In genomic region chr10:79442171-79443040, GRCh38 we compare ENCODE assay signal across 11 cellular contexts. TPM values are rescaled to one million over a fixed set of nuclear protein-coding genes. Genes with fewer than 3 reads are reported as not detected.
DNase-seq lines count a peak whose midpoint lies in the region; FAIRE-seq and TF ChIP-seq lines count a peak whose summit lies in the region.
"Had no signal": no experiment of that assay in that cellular context is flagged by ENCODE, and none has a peak within 500 bp of the region (broad histone marks: within the 10 kb centered on the region; RNA-seq: fewer than 3 reads in every experiment).

No MANE protein-coding gene starts in this region.

- no peak for TF ChIP-seq POLR2A in H1 (IDR thresholded peaks at IDR 0.05; ENCODE audit: control extremely low read depth in 1 of 2, low read depth in 2 of 2, low read length in 2 of 2)
- no peak for TF ChIP-seq POLR2A in suprapubic skin (IDR thresholded peaks at IDR 0.05)

- H3K4me3 ChIP-seq in Loucy (ENCODE audit: low read length, poor library complexity, severe bottlenecking) (no peak overlapping the region), H1 (ENCODE audit: extremely low read depth in 1 of 4, insufficient read depth in 2 of 4, low read depth in 3 of 4, low read length in 4 of 4) (no peak overlapping the region), muscle layer of duodenum (ENCODE audit: low read depth in 1 of 2, low read length in 2 of 2) (peak overlapping the region; percentile 77 to 79), suprapubic skin (peak overlapping the region; percentile 93)

- H3K9ac ChIP-seq in Loucy (ENCODE audit: low read depth, low read length, poor library complexity, severe bottlenecking) (no peak overlapping the region), H1 (replicated peaks in 1 of 4; ENCODE audit: extremely low read depth in 1 of 4, low read depth in 3 of 4, low read length in 3 of 4) (no peak overlapping the region)

- H3K9me3 ChIP-seq in Loucy (ENCODE audit: insufficient read depth, low read depth, low read length) = no peaks in the 10 kb centered on the region
- H3K9me3 ChIP-seq in H1 (ENCODE audit: insufficient read depth in 2 of 2, low read depth in 1 of 2, low read length in 1 of 2) = no peaks in the 10 kb centered on the region
- H3K9me3 ChIP-seq in muscle layer of duodenum (ENCODE audit: control insufficient read depth in 1 of 2, low read length in 2 of 2) = no peaks in the 10 kb centered on the region
- H3K9me3 ChIP-seq in suprapubic skin = no peaks in the 10 kb centered on the region

- H4K8ac ChIP-seq in H1 (ENCODE audit: extremely low read depth, insufficient read depth, low read length) = peak overlapping the region; percentile 8; the same call in 1 of the 2 replicates

- H2BK15ac ChIP-seq in H1 (ENCODE audit: low read length) = no peak overlapping the region

- no peaks in the 10 kb centered on the region for H3K9me2 ChIP-seq in Loucy (replicated peaks; ENCODE audit: low read depth, low read length)

- CTCF ChIA-PET in H1 (lab: Charles Lee; ENCODE audit: partially characterized antibody) = interaction anchor here (1.0 to 2.3 kb wide), 5 partner anchors 36 to 68 kb away, joined by 4 to 15 read pairs (median 4); no protein-coding TSS in a partner anchor

- H4K5ac ChIP-seq in H1 (ENCODE audit: insufficient read length, low read depth, low read length) = no peak overlapping the region

- H3K23me2 ChIP-seq in H1 (ENCODE audit: low read depth, low read length) = peaks cover 20% of the 10 kb centered on the region

- H4K20me1 ChIP-seq in Loucy (ENCODE audit: insufficient read depth, low read length, poor library complexity, severe bottlenecking) (peaks cover 18% of the 10 kb centered on the region), H1 (replicated peaks in 1 of 2; ENCODE audit: control insufficient read depth in 1 of 2, insufficient read depth in 2 of 2, low read length in 2 of 2) (peaks cover 2 to 3% of the 10 kb centered on the region in 2 experiments)

- H3K4me1 ChIP-seq in Loucy (ENCODE audit: insufficient read depth, low read length, poor library complexity, severe bottlenecking) (peaks cover 41% of the 10 kb centered on the region), H1 (replicated peaks in 1 of 4; ENCODE audit: control insufficient read depth in 3 of 4, insufficient read depth in 4 of 4, low read length in 3 of 4) (peaks cover 0 to 12% (median 7%) of the 10 kb centered on the region in 4 experiments; a peak in 3 of 7 replicates), muscle layer of duodenum (ENCODE audit: control insufficient read depth in 1 of 2, insufficient read depth in 2 of 2, low read length in 2 of 2) (peaks cover 43 to 65% of the 10 kb centered on the region in 2 donors), suprapubic skin (peaks cover 77% of the 10 kb centered on the region)

- H3K79me1 ChIP-seq in H1 (ENCODE audit: low read depth, low read length) = no peaks in the 10 kb centered on the region

- H3K14ac ChIP-seq in H1 (ENCODE audit: insufficient read length) = no peak overlapping the region

- no peak for TF ChIP-seq RAD21 in H1 (IDR thresholded peaks at IDR 0.05 in 1 of 2, conservative IDR thresholded peaks at IDR 0.05 in 1 of 2; ENCODE audit: low read depth in 2 of 2, low read length in 2 of 2)

- WGBS in H1 (ENCODE audit: extremely low coverage in 1 of 2, insufficient coverage in 1 of 2, insufficient read length in 1 of 2, insufficient replicate concordance in 2 of 2, low coverage in 1 of 2, low lambda C conversion rate in 2 of 2, missing lambda C conversion rate in 1 of 2), 2 experiments = 90% methylated on average over 14 of the region's 14 CpGs; no CpG with 5 or more reads in 1 of the 2 experiments
- WGBS in suprapubic skin = 66% methylated on average over 10 of the region's 14 CpGs

- no peak overlapping the region for H2AK5ac ChIP-seq in H1 (ENCODE audit: low read depth, low read length)

- no peak overlapping the region for H2BK20ac ChIP-seq in H1 (ENCODE audit: low read length)

- no peak overlapping the region for H3K23ac ChIP-seq in H1 (ENCODE audit: insufficient read length)

- no peak overlapping the region for H2BK120ac ChIP-seq in H1 (replicated peaks; ENCODE audit: low read depth, low read length)

- no peaks in the 10 kb centered on the region for H3K27me3 ChIP-seq in Loucy (ENCODE audit: insufficient read depth, low read length, poor library complexity, severe bottlenecking)
- peaks cover 0 to 29% (median 20%) of the 10 kb centered on the region in 4 experiments; a peak in 5 of 7 replicates for H3K27me3 ChIP-seq in H1 (replicated peaks in 1 of 4; ENCODE audit: control insufficient read depth in 3 of 4, extremely low read depth in 1 of 4, insufficient read depth in 3 of 4, low read length in 3 of 4)
- H3K27me3 ChIP-seq in muscle layer of duodenum (ENCODE audit: low read depth, low read length) = no peaks in the 10 kb centered on the region
- H3K27me3 ChIP-seq in suprapubic skin = no peaks in the 10 kb centered on the region

- H2BK12ac ChIP-seq in H1 (ENCODE audit: low read depth, low read length) = no peak overlapping the region

- H3K56ac ChIP-seq in H1 (replicated peaks; ENCODE audit: insufficient read length, low read depth, low read length) = no peak overlapping the region

- no peak for DNase-seq in H1 (ENCODE audit: low read depth in 1 of 2, low spot score in 2 of 2)
- DNase-seq in suprapubic skin (ENCODE audit: low spot score in 2 of 2) = peak; percentile 48 to 76
- no peak for DNase-seq in stimulated activated CD4-positive, alpha-beta T cell treated with anti-CD3 and anti-CD28 coated beads, Interleukin-2, amount 100 ng/mL, for 24 hours
- no peak for DNase-seq in HTR-8/SVneo (ENCODE audit: insufficient read length, low spot score)
- no peak for DNase-seq in 8988T
- no peak for DNase-seq in NCI-H2081 treated with DMSO at 0.1 percent for 48 hours (lab: John Stamatoyannopoulos, UW)
- DNase-seq: activated CD4-positive, alpha-beta memory T cell treated with anti-CD3 and anti-CD28 coated beads for 36 hours; NCI-H1092 treated with DMSO at 0.1 percent for 48 hours; NCI-H82 had no signal

- no peak overlapping the region for H3K4ac ChIP-seq in H1 (replicated peaks; ENCODE audit: insufficient read length, low read depth, low read length)

- no peak for TF ChIP-seq EP300 in H1 (IDR thresholded peaks at IDR 0.05; ENCODE audit: borderline replicate concordance in 1 of 2, low read depth in 2 of 2, low read length in 2 of 2)
- TF ChIP-seq EP300 in suprapubic skin (IDR thresholded peaks at IDR 0.05) = no peak

- H3K4me2 ChIP-seq in Loucy (ENCODE audit: low read depth, low read length, poor library complexity, severe bottlenecking) = peak overlapping the region; percentile 99
- no peak overlapping the region for H3K4me2 ChIP-seq in H1 (ENCODE audit: insufficient read depth in 1 of 2, low read depth in 2 of 2, low read length in 2 of 2)

- H3K18ac ChIP-seq in H1 (ENCODE audit: extremely low read depth, low read length) = no peak overlapping the region

- POLR2A ChIA-PET in H1 (lab: Charles Lee; ENCODE audit: partially characterized antibody) = no interaction called here

- FAIRE-seq in H1 (lab: Jason Lieb, UNC) (no peak), HTR-8/SVneo (lab: Jason Lieb, UNC) (no peak)

- no peak overlapping the region for H4K91ac ChIP-seq in H1 (replicated peaks; ENCODE audit: insufficient read length, low read length)

- no peak overlapping the region for H2BK5ac ChIP-seq in H1 (ENCODE audit: low read depth, low read length)

- TF ChIP-seq CTCF in Loucy (conservative IDR thresholded peaks at IDR 0.05; ENCODE audit: low read length) (no peak), H1 (IDR thresholded peaks at IDR 0.05; ENCODE audit: control extremely low read depth in 1 of 3, insufficient read depth in 1 of 3, low read depth in 1 of 3, low read length in 3 of 3) (no peak), suprapubic skin (IDR thresholded peaks at IDR 0.05) (no peak)

- H3K79me2 ChIP-seq in Loucy (ENCODE audit: insufficient read depth, low read length) (peaks cover 18% of the 10 kb centered on the region; the same call in 1 of the 2 replicates), H1 (ENCODE audit: control insufficient read depth in 1 of 2, insufficient read depth in 2 of 2, low read length in 2 of 2) (no peaks in the 10 kb centered on the region)

- no peak overlapping the region for H2AFZ ChIP-seq in Loucy (ENCODE audit: low read length)
- no peak overlapping the region for H2AFZ ChIP-seq in H1 (ENCODE audit: low read length)

- H3K27ac ChIP-seq in H1 (ENCODE audit: low read depth, low read length) = no peak overlapping the region
- H3K27ac ChIP-seq in muscle layer of duodenum (ENCODE audit: low read length) = peak overlapping the region; percentile 41
- H3K27ac ChIP-seq in suprapubic skin = peak overlapping the region; percentile 63

- H3K36me3 ChIP-seq in Loucy (ENCODE audit: insufficient read depth, low read length) (no peaks in the 10 kb centered on the region), H1 (ENCODE audit: control insufficient read depth in 2 of 4, insufficient read depth in 4 of 4, low read length in 3 of 4) (no peaks in the 10 kb centered on the region), muscle layer of duodenum (ENCODE audit: control insufficient read depth in 1 of 2, insufficient read depth in 2 of 2, low read length in 2 of 2) (peaks cover 0 to 17% of the 10 kb centered on the region in 2 donors), suprapubic skin (no peaks in the 10 kb centered on the region)

- no peaks in the 10 kb centered on the region for H3F3A ChIP-seq in Loucy (ENCODE audit: low read depth)

TF ChIP-seq in H1, 55 proteins besides CTCF, POLR2A, EP300 and RAD21 (continues in another document):
- no peak for TF ChIP-seq NANOG (IDR thresholded peaks at IDR 0.05; ENCODE audit: insufficient read depth, low read depth, low read length, poor library complexity, severe bottlenecking)
- TF ChIP-seq TAF7 (optimal IDR thresholded peaks at IDR 0.05; ENCODE audit: borderline replicate concordance, low read depth, low read length) = no peak
- no peak for TF ChIP-seq CBX8 (IDR thresholded peaks at IDR 0.05; ENCODE audit: borderline replicate concordance, low read depth, low read length)
- no peak for TF ChIP-seq JUND (IDR thresholded peaks at IDR 0.05; ENCODE audit: low read length)
- TF ChIP-seq KDM4A (IDR thresholded peaks at IDR 0.05; ENCODE audit: low read depth, low read length, severe bottlenecking) = no peak
- TF ChIP-seq CHD2 (IDR thresholded peaks at IDR 0.05; ENCODE audit: low read length) = no peak
- no peak for TF ChIP-seq BCL11A (IDR thresholded peaks at IDR 0.05; ENCODE audit: low read depth in 2 of 2, low read length in 2 of 2)

RNA-seq across cellular contexts. Expression of gene ZCCHC24, which starts 3.0 kb away (rescaled TPM):
- total RNA-seq in H1 (2021; fragmentation: NEBNext Ultra II Directional; extraction: Animal tissue kit (Norgen Biotek cat#: 25700)) = 6.2 and 6.9 TPM in 2 replicates
- polyA plus RNA-seq in H1 (2011; rRNA removed) = 3.9 and 5.8 TPM in 2 replicates
- polyA plus RNA-seq in H1 (2011; cell fraction: cytosol; rRNA removed) = 4.1 TPM
- polyA plus RNA-seq in H1 (2011; cell fraction: nucleus; rRNA removed) = 4.5 TPM
- 3.1 to 4.4 TPM (median 4.3 TPM) in 4 replicates for polyA plus RNA-seq in H1 (2012, experiment 1 of 2)
- polyA plus RNA-seq in H1 (2012, experiment 2 of 2) = 3.8 TPM
- polyA plus RNA-seq in H1 (2013, experiment 1 of 2) = 3.6 TPM
- polyA plus RNA-seq in H1 (2013, experiment 2 of 2) = 3.8 TPM
- polyA minus RNA-seq in H1 (2011; rRNA and poly(A)+ RNA removed) = 3.4 and 3.7 TPM in 2 replicates
- polyA minus RNA-seq in H1 (2011; cell fraction: cytosol; rRNA and poly(A)+ RNA removed) = 4.0 TPM
- 3.2 TPM for polyA minus RNA-seq in H1 (2011; cell fraction: nucleus; rRNA and poly(A)+ RNA removed)
- 10 to 100 TPM in 2 of 4 donors, 1 to 10 TPM in 2; 8.9 to 17.3 (median 12.8) TPM for total RNA-seq in suprapubic skin

Comparison
In these comparisons a context has a peak if more than half of its experiments do, and no peak if none do; other contexts are left out.
1. H3K4me3 ChIP-seq: peak in muscle layer of duodenum (2 of 2) and suprapubic skin (single experiment); none in Loucy (single experiment) and H1 (0 of 4).
2. DNase-seq: peak in suprapubic skin (2 of 2); none in H1 (0 of 2), stimulated activated CD4-positive, alpha-beta T cell treated with anti-CD3 and anti-CD28 coated beads, Interleukin-2, amount 100 ng/mL, for 24 hours (0 of 2), HTR-8/SVneo (single experiment), 8988T (single experiment) and NCI-H2081 treated with DMSO at 0.1 percent for 48 hours (single experiment).